ENCODE assay signal across 1 cellular context in the genomic region with DNA sequence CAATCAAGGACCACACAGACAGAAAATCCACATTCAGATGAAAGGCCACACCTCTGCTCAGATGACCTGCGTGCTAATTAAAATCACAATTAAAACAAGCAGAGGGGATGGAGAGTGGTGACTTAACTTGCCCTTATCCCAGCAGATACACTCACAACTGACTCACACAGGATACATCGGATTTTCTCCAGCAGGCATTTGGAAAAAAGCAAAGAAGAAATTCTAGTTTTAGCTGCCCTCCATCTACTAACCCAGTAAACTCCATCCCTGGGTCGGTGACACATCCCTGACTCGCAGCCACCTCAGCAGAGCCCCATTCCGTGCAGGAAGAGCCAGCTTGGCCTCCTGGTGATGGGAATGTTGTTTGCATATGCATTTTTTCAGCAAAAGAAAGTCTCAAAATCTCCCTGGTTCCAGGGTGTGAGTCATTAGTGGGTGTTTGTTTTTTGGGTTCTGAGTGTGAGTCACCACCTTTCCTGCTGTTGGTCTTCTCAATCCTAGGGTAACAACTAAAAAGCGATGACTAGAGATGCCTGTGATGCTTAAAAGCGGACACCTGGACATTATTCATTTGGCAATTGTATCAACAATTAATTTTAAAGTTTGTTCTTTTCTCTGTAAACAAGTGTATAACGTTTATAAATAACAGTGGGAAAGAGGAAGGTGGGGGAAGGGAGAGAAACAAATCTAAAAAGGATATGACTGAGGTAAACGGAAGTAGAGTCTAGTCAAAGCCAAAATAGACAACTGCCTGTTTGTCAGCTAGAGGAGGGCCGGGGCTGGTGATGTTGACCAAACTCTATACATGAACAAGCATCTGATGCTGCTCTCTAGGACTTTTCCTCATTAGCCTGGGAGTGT.
TF ChIP-seq lines count a peak whose summit lies in the region.

No MANE protein-coding gene starts in this region.

TF ChIP-seq in HEK293, 187 proteins besides CTCF, POLR2A, EP300 and RAD21 (continued from another document and continues in another):
- TF ChIP-seq, protein P1, sequence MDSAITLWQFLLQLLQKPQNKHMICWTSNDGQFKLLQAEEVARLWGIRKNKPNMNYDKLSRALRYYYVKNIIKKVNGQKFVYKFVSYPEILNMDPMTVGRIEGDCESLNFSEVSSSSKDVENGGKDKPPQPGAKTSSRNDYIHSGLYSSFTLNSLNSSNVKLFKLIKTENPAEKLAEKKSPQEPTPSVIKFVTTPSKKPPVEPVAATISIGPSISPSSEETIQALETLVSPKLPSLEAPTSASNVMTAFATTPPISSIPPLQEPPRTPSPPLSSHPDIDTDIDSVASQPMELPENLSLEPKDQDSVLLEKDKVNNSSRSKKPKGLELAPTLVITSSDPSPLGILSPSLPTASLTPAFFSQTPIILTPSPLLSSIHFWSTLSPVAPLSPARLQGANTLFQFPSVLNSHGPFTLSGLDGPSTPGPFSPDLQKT (IDR thresholded peaks at IDR 0.05; ENCODE audit: borderline replicate concordance, low read depth, low read length): no peak
- TF ChIP-seq SP7 (tag by site-specific recombination; IDR thresholded peaks at IDR 0.05): peak; percentile 67; the same call in 1 of the 2 replicates
- no peak for TF ChIP-seq ZNF549 (tag by site-specific recombination; IDR thresholded peaks at IDR 0.05)
- TF ChIP-seq ZBTB48 (tag by site-specific recombination; IDR thresholded peaks at IDR 0.05): no peak
- TF ChIP-seq, protein P2, sequence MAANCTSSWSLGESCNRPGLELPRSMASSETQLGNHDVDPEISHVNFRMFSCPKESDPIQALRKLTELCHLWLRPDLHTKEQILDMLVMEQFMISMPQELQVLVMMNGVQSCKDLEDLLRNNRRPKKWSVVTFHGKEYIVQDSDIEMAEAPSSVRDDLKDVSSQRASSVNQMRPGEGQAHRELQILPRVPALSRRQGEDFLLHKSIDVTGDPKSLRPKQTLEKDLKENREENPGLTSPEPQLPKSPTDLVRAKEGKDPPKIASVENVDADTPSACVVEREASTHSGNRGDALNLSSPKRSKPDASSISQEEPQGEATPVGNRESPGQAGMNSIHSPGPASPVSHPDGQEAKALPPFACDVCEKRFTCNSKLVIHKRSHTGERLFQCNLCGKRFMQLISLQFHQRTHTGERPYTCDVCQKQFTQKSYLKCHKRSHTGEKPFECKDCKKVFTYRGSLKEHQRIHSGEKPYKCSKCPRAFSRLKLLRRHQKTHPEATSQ (tag by site-specific recombination; IDR thresholded peaks at IDR 0.05): no peak
- TF ChIP-seq ZNF629 (tag by site-specific recombination; IDR thresholded peaks at IDR 0.05): peak; percentile 63
- no peak for TF ChIP-seq ZNF785 (tag by site-specific recombination; IDR thresholded peaks at IDR 0.05)
- TF ChIP-seq ZNF837 (tag by site-specific recombination; IDR thresholded peaks at IDR 0.05): no peak
- TF ChIP-seq, protein P3, sequence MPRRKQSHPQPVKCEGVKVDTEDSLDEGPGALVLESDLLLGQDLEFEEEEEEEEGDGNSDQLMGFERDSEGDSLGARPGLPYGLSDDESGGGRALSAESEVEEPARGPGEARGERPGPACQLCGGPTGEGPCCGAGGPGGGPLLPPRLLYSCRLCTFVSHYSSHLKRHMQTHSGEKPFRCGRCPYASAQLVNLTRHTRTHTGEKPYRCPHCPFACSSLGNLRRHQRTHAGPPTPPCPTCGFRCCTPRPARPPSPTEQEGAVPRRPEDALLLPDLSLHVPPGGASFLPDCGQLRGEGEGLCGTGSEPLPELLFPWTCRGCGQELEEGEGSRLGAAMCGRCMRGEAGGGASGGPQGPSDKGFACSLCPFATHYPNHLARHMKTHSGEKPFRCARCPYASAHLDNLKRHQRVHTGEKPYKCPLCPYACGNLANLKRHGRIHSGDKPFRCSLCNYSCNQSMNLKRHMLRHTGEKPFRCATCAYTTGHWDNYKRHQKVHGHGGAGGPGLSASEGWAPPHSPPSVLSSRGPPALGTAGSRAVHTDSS (tag by site-specific recombination; IDR thresholded peaks at IDR 0.05): no peak
- peak; percentile 88 for TF ChIP-seq PRDM1 (tag by site-specific recombination; IDR thresholded peaks at IDR 0.05)
- TF ChIP-seq KLF9 (tag by site-specific recombination; IDR thresholded peaks at IDR 0.05; ENCODE audit: low read depth): no peak
- TF ChIP-seq, protein P4, sequence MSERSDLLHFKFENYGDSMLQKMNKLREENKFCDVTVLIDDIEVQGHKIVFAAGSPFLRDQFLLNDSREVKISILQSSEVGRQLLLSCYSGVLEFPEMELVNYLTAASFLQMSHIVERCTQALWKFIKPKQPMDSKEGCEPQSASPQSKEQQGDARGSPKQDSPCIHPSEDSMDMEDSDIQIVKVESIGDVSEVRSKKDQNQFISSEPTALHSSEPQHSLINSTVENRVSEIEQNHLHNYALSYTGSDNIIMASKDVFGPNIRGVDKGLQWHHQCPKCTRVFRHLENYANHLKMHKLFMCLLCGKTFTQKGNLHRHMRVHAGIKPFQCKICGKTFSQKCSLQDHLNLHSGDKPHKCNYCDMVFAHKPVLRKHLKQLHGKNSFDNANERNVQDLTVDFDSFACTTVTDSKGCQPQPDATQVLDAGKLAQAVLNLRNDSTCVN (tag by site-specific recombination; optimal IDR thresholded peaks at IDR 0.05): no peak
- TF ChIP-seq, protein P5, sequence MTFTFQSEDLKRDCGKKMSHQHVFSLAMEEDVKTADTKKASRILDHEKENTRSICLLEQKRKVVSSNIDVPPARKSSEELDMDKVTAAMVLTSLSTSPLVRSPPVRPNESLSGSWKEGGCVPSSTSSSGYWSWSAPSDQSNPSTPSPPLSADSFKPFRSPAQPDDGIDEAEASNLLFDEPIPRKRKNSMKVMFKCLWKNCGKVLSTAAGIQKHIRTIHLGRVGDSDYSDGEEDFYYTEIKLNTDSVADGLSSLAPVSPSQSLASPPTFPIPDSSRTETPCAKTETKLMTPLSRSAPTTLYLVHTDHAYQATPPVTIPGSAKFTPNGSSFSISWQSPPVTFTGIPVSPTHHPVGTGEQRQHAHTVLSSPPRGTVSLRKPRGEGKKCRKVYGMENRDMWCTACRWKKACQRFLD (tag by site-specific recombination; IDR thresholded peaks at IDR 0.05): no peak
- no peak for TF ChIP-seq YY2 (tag by site-specific recombination; IDR thresholded peaks at IDR 0.05)
- no peak for TF ChIP-seq ZNF175 (tag by site-specific recombination; IDR thresholded peaks at IDR 0.05)
- TF ChIP-seq, protein P6, sequence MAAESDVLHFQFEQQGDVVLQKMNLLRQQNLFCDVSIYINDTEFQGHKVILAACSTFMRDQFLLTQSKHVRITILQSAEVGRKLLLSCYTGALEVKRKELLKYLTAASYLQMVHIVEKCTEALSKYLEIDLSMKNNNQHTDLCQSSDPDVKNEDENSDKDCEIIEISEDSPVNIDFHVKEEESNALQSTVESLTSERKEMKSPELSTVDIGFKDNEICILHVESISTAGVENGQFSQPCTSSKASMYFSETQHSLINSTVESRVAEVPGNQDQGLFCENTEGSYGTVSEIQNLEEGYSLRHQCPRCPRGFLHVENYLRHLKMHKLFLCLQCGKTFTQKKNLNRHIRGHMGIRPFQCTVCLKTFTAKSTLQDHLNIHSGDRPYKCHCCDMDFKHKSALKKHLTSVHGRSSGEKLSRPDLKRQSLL (tag by site-specific recombination; IDR thresholded peaks at IDR 0.05): no peak
- TF ChIP-seq, protein P7, sequence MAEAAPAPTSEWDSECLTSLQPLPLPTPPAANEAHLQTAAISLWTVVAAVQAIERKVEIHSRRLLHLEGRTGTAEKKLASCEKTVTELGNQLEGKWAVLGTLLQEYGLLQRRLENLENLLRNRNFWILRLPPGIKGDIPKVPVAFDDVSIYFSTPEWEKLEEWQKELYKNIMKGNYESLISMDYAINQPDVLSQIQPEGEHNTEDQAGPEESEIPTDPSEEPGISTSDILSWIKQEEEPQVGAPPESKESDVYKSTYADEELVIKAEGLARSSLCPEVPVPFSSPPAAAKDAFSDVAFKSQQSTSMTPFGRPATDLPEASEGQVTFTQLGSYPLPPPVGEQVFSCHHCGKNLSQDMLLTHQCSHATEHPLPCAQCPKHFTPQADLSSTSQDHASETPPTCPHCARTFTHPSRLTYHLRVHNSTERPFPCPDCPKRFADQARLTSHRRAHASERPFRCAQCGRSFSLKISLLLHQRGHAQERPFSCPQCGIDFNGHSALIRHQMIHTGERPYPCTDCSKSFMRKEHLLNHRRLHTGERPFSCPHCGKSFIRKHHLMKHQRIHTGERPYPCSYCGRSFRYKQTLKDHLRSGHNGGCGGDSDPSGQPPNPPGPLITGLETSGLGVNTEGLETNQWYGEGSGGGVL (tag by site-specific recombination; IDR thresholded peaks at IDR 0.05): no peak
- TF ChIP-seq ZNF600 (tag by site-specific recombination; IDR thresholded peaks at IDR 0.05): 0 out of 2 replicates have a peak, but pooled peaks have one; percentile 26
- TF ChIP-seq ZNF660 (tag by site-specific recombination; IDR thresholded peaks at IDR 0.05): peak; percentile 55; the same call in 1 of the 2 replicates
- TF ChIP-seq ZNF48 (tag by site-specific recombination; IDR thresholded peaks at IDR 0.05): no peak
- TF ChIP-seq ZNF571 (tag by site-specific recombination; IDR thresholded peaks at IDR 0.05): no peak
- TF ChIP-seq ZNF366 (tag by site-specific recombination; conservative IDR thresholded peaks at IDR 0.05): peak; percentile 73; the same call in 1 of the 2 replicates
- TF ChIP-seq, protein P8, sequence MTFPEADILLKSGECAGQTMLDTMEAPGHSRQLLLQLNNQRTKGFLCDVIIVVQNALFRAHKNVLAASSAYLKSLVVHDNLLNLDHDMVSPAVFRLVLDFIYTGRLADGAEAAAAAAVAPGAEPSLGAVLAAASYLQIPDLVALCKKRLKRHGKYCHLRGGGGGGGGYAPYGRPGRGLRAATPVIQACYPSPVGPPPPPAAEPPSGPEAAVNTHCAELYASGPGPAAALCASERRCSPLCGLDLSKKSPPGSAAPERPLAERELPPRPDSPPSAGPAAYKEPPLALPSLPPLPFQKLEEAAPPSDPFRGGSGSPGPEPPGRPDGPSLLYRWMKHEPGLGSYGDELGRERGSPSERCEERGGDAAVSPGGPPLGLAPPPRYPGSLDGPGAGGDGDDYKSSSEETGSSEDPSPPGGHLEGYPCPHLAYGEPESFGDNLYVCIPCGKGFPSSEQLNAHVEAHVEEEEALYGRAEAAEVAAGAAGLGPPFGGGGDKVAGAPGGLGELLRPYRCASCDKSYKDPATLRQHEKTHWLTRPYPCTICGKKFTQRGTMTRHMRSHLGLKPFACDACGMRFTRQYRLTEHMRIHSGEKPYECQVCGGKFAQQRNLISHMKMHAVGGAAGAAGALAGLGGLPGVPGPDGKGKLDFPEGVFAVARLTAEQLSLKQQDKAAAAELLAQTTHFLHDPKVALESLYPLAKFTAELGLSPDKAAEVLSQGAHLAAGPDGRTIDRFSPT (tag by site-specific recombination; IDR thresholded peaks at IDR 0.05): no peak; the same call in 1 of the 2 replicates
- TF ChIP-seq ZBTB1 (tag by site-specific recombination; IDR thresholded peaks at IDR 0.05): no peak
- TF ChIP-seq ZFP69B (tag by site-specific recombination; IDR thresholded peaks at IDR 0.05): no peak
- TF ChIP-seq SETDB1 (IDR thresholded peaks at IDR 0.05; ENCODE audit: insufficient read length, low read length): no peak
- no peak for TF ChIP-seq ZNF416 (tag by site-specific recombination; IDR thresholded peaks at IDR 0.05)
- no peak for TF ChIP-seq ZNF114 (tag by site-specific recombination; IDR thresholded peaks at IDR 0.05)
- TF ChIP-seq, protein P9, sequence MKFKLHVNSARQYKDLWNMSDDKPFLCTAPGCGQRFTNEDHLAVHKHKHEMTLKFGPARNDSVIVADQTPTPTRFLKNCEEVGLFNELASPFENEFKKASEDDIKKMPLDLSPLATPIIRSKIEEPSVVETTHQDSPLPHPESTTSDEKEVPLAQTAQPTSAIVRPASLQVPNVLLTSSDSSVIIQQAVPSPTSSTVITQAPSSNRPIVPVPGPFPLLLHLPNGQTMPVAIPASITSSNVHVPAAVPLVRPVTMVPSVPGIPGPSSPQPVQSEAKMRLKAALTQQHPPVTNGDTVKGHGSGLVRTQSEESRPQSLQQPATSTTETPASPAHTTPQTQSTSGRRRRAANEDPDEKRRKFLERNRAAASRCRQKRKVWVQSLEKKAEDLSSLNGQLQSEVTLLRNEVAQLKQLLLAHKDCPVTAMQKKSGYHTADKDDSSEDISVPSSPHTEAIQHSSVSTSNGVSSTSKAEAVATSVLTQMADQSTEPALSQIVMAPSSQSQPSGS (tag by site-specific recombination; IDR thresholded peaks at IDR 0.05; ENCODE audit: low read depth): no peak
- peak; percentile 76 for TF ChIP-seq GLIS1 (tag by site-specific recombination; IDR thresholded peaks at IDR 0.05)
- TF ChIP-seq ZNF558 (tag by site-specific recombination; IDR thresholded peaks at IDR 0.05): no peak
- TF ChIP-seq ZNF341 (tag by site-specific recombination; IDR thresholded peaks at IDR 0.05; ENCODE audit: low read depth): no peak
- TF ChIP-seq ZNF121 (tag by site-specific recombination; IDR thresholded peaks at IDR 0.05): no peak
- TF ChIP-seq ZIC2 (tag by site-specific recombination; IDR thresholded peaks at IDR 0.05): peak; percentile 21; the same call in 1 of the 2 replicates
- TF ChIP-seq ZNF585B (tag by site-specific recombination; IDR thresholded peaks at IDR 0.05): no peak
- TF ChIP-seq ZNF335 (tag by site-specific recombination; conservative IDR thresholded peaks at IDR 0.05): 0 out of 2 replicates have a peak, but pooled peaks have one; percentile 12
- no peak for TF ChIP-seq ZNF37A (tag by site-specific recombination; IDR thresholded peaks at IDR 0.05)
- TF ChIP-seq KLF1 (tag by site-specific recombination; IDR thresholded peaks at IDR 0.05): no peak
- TF ChIP-seq KLF7 (tag by site-specific recombination; IDR thresholded peaks at IDR 0.05; ENCODE audit: borderline replicate concordance): no peak
- no peak for TF ChIP-seq GFI1B (tag by site-specific recombination; IDR thresholded peaks at IDR 0.05)
- TF ChIP-seq, protein P10, sequence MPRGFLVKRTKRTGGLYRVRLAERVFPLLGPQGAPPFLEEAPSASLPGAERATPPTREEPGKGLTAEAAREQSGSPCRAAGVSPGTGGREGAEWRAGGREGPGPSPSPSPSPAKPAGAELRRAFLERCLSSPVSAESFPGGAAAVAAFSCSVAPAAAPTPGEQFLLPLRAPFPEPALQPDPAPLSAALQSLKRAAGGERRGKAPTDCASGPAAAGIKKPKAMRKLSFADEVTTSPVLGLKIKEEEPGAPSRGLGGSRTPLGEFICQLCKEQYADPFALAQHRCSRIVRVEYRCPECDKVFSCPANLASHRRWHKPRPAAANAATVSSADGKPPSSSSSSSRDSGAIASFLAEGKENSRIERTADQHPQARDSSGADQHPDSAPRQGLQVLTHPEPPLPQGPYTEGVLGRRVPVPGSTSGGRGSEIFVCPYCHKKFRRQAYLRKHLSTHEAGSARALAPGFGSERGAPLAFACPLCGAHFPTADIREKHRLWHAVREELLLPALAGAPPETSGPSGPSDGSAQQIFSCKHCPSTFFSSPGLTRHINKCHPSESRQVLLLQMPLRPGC (tag by site-specific recombination; IDR thresholded peaks at IDR 0.05): peak; percentile 33; the same call in 1 of the 2 replicates
- TF ChIP-seq ZNF266 (tag by site-specific recombination; IDR thresholded peaks at IDR 0.05; ENCODE audit: low read depth): no peak
